ENCODE assay signal across 11 cellular contexts in the genomic region with DNA sequence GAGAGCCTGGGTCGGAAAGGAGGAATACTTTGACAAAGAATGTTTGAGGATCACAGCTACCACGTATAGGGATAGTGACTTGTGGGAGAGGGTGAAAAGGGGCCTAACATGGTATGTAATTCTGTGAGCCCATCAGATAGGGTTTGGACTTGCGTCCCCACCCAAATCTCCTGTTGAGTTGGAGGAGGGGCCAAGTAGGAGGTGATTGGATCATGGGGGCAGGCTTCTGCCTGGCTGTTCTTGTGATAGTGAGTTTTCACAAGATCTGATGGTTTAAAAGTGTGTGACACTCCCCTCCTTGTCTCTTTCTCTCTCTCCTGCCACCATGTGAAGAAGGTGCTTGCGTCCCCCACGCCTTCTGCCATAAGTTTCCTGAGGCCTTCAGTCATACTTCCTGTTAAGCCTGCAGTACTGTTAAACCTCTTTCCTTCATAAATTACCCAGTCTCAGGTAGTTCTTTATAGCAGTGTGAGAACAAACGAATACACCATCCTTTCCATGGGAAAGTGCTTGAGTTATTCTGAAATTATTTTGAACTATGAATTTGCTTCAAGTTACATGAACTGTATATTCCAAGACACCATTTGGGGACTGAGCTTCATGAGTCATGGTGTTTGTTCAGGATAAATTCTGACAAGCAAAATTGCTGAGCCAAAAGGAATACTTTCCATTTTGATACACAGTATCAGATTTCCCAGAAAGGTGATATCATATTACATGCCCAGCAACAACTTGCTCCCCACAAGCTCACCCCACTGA.
DNase-seq lines count a peak whose midpoint lies in the region; ATAC-seq and TF ChIP-seq lines count a peak whose summit lies in the region.
"Had no signal": no experiment of that assay in that cellular context is flagged by ENCODE, and none has a peak within 500 bp of the region (broad histone marks: within the 10 kb centered on the region; RNA-seq: fewer than 3 reads in every experiment).

No MANE protein-coding gene starts in this region.

- no peak overlapping the region for H3K4me3 ChIP-seq in CD4-positive, alpha-beta memory T cell (ENCODE audit: low read length in 2 of 2)
- no peak overlapping the region for H3K4me3 ChIP-seq in HEK293 (ENCODE audit: low read depth, low read length)
- H3K4me3 ChIP-seq in dorsolateral prefrontal cortex = no peak overlapping the region
- H3K4me3 ChIP-seq in MM.1S (ENCODE audit: low read length) = no peak overlapping the region
- H3K4me3 ChIP-seq: gastroesophageal sphincter, suprapubic skin had no signal

- intact Hi-C loops in CD4-positive, alpha-beta memory T cell (cut with micrococcal nuclease) = loop anchor here (5.0 kb wide), 1 partner anchor 37 kb away; no protein-coding TSS in a partner anchor
- intact Hi-C loops in dorsolateral prefrontal cortex (cut with DNase I) = no loop called here

- no peaks in the 10 kb centered on the region for H3F3A ChIP-seq in MM.1S (ENCODE audit: insufficient read depth, low read length)

- H3K36me3 Mint-ChIP-seq in CD4-positive, alpha-beta memory T cell = no peaks in the 10 kb centered on the region
- peaks cover 5% of the 10 kb centered on the region for H3K36me3 Mint-ChIP-seq in activated naive CD8-positive, alpha-beta T cell treated with anti-CD3 and anti-CD28 coated beads, Interleukin-2, amount 10 ng/mL, durations not matched to agents 7 days and 5 days

- H3K4me2 ChIP-seq in MM.1S (ENCODE audit: low read depth, low read length) = no peak overlapping the region

- H3K27ac ChIP-seq in CD4-positive, alpha-beta memory T cell (ENCODE audit: low read depth, low read length) = no peak overlapping the region
- H3K27ac ChIP-seq in HEK293 (ENCODE audit: extremely low read depth, low read depth, low read length) (no peak overlapping the region), dorsolateral prefrontal cortex (no peak overlapping the region), MM.1S (ENCODE audit: low read length) (no peak overlapping the region)
- H3K27ac ChIP-seq: gastroesophageal sphincter, suprapubic skin had no signal

- CTCF ChIA-PET in CD4-positive, alpha-beta memory T cell (lab: Charles Lee; ENCODE audit: partially characterized antibody) = interaction anchor here (1.1 to 1.6 kb wide), 3 partner anchors 11 to 19 kb away, joined by 3 to 5 read pairs (median 3); no protein-coding TSS in a partner anchor
- CTCF ChIA-PET in HEK293 (lab: Yijun Ruan, JAX) = interaction anchor here (0.9 kb wide), 1 partner anchor 346 kb away, joined by 3 read pairs; no protein-coding TSS in a partner anchor

- H3K79me2 ChIP-seq in MM.1S (ENCODE audit: low read length) = no peaks in the 10 kb centered on the region

- TF ChIP-seq CTCF in HEK293 (tag by site-specific recombination; IDR thresholded peaks at IDR 0.05) = no peak
- no peak for TF ChIP-seq CTCF in dorsolateral prefrontal cortex (IDR thresholded peaks at IDR 0.05 in 54 of 56, conservative IDR thresholded peaks at IDR 0.05 in 2 of 56; ENCODE audit: low read depth in 1 of 56, partially characterized antibody in 56 of 56)
- no peak for TF ChIP-seq CTCF in MM.1S (IDR thresholded peaks at IDR 0.05; ENCODE audit: low read length)

- H3K9ac ChIP-seq in MM.1S (ENCODE audit: low read length) = no peak overlapping the region

- H3K27ac Mint-ChIP-seq in CD4-positive, alpha-beta memory T cell = peak overlapping the region in 6 of 7 donors; percentile 2 to 72 (median 20)
- peak overlapping the region; percentile 56 for H3K27ac Mint-ChIP-seq in activated naive CD8-positive, alpha-beta T cell treated with anti-CD3 and anti-CD28 coated beads, Interleukin-2, amount 10 ng/mL, durations not matched to agents 7 days and 5 days

- no peak for DNase-seq in CD4-positive, alpha-beta memory T cell
- DNase-seq in activated naive CD8-positive, alpha-beta T cell treated with anti-CD3 and anti-CD28 coated beads, Interleukin-2, amount 10 ng/mL, durations not matched to agents 7 days and 5 days = no peak
- DNase-seq in iris pigment epithelial cell (ENCODE audit: low read depth) (peak; percentile 80), dorsolateral prefrontal cortex (no peak), MM.1S (no peak), ecto neural progenitor cell (ENCODE audit: low spot score) (no peak)
- DNase-seq: stimulated activated CD4-positive, alpha-beta T cell treated with anti-CD3 and anti-CD28 coated beads, Interleukin-2, amount 100 ng/mL, for 24 hours had no signal

- H2AFZ ChIP-seq in MM.1S (ENCODE audit: low read length) = no peak overlapping the region

- peaks cover 16% of the 10 kb centered on the region for H3K4me1 ChIP-seq in CD4-positive, alpha-beta memory T cell (ENCODE audit: insufficient read depth, low read length)
- H3K4me1 ChIP-seq in HEK293 (ENCODE audit: control insufficient read depth, insufficient read depth, low read length) (no peaks in the 10 kb centered on the region), MM.1S (ENCODE audit: low read length) (peaks cover 10% of the 10 kb centered on the region)
- H3K4me1 ChIP-seq: gastroesophageal sphincter, suprapubic skin had no signal

- no peaks in the 10 kb centered on the region for H3K27me3 ChIP-seq in CD4-positive, alpha-beta memory T cell (ENCODE audit: insufficient read depth, low read length)
- no peaks in the 10 kb centered on the region for H3K27me3 ChIP-seq in dorsolateral prefrontal cortex
- H3K27me3 ChIP-seq in MM.1S (replicated peaks; ENCODE audit: insufficient read depth, low read length) = no peaks in the 10 kb centered on the region
- H3K27me3 ChIP-seq: gastroesophageal sphincter, suprapubic skin had no signal

- peaks cover 19 to 51% (median 39%) of the 10 kb centered on the region in 4 donors for H3K4me1 Mint-ChIP-seq in CD4-positive, alpha-beta memory T cell
- peaks cover 20% of the 10 kb centered on the region for H3K4me1 Mint-ChIP-seq in activated naive CD8-positive, alpha-beta T cell treated with anti-CD3 and anti-CD28 coated beads, Interleukin-2, amount 10 ng/mL, durations not matched to agents 7 days and 5 days

- no peaks in the 10 kb centered on the region for H4K20me1 ChIP-seq in MM.1S (ENCODE audit: insufficient read depth, low read length)

- ATAC-seq in activated naive CD8-positive, alpha-beta T cell treated with anti-CD3 and anti-CD28 coated beads, Interleukin-2, amount 10 ng/mL, durations not matched to agents 7 days and 5 days (ENCODE audit: low read depth) = no peak
- ATAC-seq in GM18868 (IDR thresholded peaks at IDR 0.05; ENCODE audit: unreplicated experiment) = no peak
- ATAC-seq: gastroesophageal sphincter had no signal

- peaks cover 2% of the 10 kb centered on the region in 2 donors for H3K27me3 Mint-ChIP-seq in CD4-positive, alpha-beta memory T cell
- H3K27me3 Mint-ChIP-seq in activated naive CD8-positive, alpha-beta T cell treated with anti-CD3 and anti-CD28 coated beads, Interleukin-2, amount 10 ng/mL, durations not matched to agents 7 days and 5 days = no peaks in the 10 kb centered on the region

- peak overlapping the region in 1 of 8 donors; percentile 5 for H3K4me3 Mint-ChIP-seq in CD4-positive, alpha-beta memory T cell
- no peak overlapping the region for H3K4me3 Mint-ChIP-seq in activated naive CD8-positive, alpha-beta T cell treated with anti-CD3 and anti-CD28 coated beads, Interleukin-2, amount 10 ng/mL, durations not matched to agents 7 days and 5 days

- H3K9me3 Mint-ChIP-seq in CD4-positive, alpha-beta memory T cell = peaks cover 0 to 2% (median 0%) of the 10 kb centered on the region in 8 donors
- no peaks in the 10 kb centered on the region for H3K9me3 Mint-ChIP-seq in activated naive CD8-positive, alpha-beta T cell treated with anti-CD3 and anti-CD28 coated beads, Interleukin-2, amount 10 ng/mL, durations not matched to agents 7 days and 5 days

- H3K9me3 ChIP-seq in CD4-positive, alpha-beta memory T cell (ENCODE audit: control insufficient read depth in 1 of 2, low read length in 2 of 2) = no peaks in the 10 kb centered on the region
- H3K9me3 ChIP-seq in HEK293 (ENCODE audit: control insufficient read depth, insufficient read depth, low read depth, low read length) = no peaks in the 10 kb centered on the region
- H3K9me3 ChIP-seq in MM.1S (replicated peaks; ENCODE audit: insufficient read depth, low read length) = no peaks in the 10 kb centered on the region
- H3K9me3 ChIP-seq: gastroesophageal sphincter, suprapubic skin had no signal

- POLR2A ChIA-PET in CD4-positive, alpha-beta memory T cell (lab: Charles Lee; ENCODE audit: partially characterized antibody) = interaction anchor here (1.1 to 1.5 kb wide), 3 partner anchors 41 to 69 kb away, joined by 3 to 6 read pairs (median 3); a partner anchor contains a TSS
- POLR2A ChIA-PET in HEK293 (lab: Yijun Ruan, JAX) = no interaction called here
- POLR2A ChIA-PET in activated naive CD8-positive, alpha-beta T cell treated with anti-CD3 and anti-CD28 coated beads, Interleukin-2, amount 10 ng/mL, durations not matched to agents 7 days and 5 days (lab: Charles Lee) = interaction anchor here (1.1 to 2.0 kb wide), 2 partner anchors 32 to 69 kb away, joined by 3 to 5 read pairs; a partner anchor contains a TSS

- no peaks in the 10 kb centered on the region for H3K9me2 ChIP-seq in MM.1S (replicated peaks; ENCODE audit: insufficient read depth, low read length)

- no peaks in the 10 kb centered on the region for H3K36me3 ChIP-seq in CD4-positive, alpha-beta memory T cell (ENCODE audit: insufficient read depth, low read length)
- H3K36me3 ChIP-seq in HEK293 (ENCODE audit: control insufficient read depth in 2 of 2, insufficient read depth in 1 of 2, low read length in 2 of 2) (no peaks in the 10 kb centered on the region), MM.1S (replicated peaks; ENCODE audit: insufficient read depth, low read length) (no peaks in the 10 kb centered on the region)
- H3K36me3 ChIP-seq: gastroesophageal sphincter, suprapubic skin had no signal

TF ChIP-seq in HEK293, 187 proteins besides CTCF, POLR2A, EP300 and RAD21 (continues in another document):
- TF ChIP-seq ZNF211 (tag by site-specific recombination; IDR thresholded peaks at IDR 0.05; ENCODE audit: low read depth) = no peak
- TF ChIP-seq ZNF426 (tag by site-specific recombination; IDR thresholded peaks at IDR 0.05) = no peak
- TF ChIP-seq, protein P1, sequence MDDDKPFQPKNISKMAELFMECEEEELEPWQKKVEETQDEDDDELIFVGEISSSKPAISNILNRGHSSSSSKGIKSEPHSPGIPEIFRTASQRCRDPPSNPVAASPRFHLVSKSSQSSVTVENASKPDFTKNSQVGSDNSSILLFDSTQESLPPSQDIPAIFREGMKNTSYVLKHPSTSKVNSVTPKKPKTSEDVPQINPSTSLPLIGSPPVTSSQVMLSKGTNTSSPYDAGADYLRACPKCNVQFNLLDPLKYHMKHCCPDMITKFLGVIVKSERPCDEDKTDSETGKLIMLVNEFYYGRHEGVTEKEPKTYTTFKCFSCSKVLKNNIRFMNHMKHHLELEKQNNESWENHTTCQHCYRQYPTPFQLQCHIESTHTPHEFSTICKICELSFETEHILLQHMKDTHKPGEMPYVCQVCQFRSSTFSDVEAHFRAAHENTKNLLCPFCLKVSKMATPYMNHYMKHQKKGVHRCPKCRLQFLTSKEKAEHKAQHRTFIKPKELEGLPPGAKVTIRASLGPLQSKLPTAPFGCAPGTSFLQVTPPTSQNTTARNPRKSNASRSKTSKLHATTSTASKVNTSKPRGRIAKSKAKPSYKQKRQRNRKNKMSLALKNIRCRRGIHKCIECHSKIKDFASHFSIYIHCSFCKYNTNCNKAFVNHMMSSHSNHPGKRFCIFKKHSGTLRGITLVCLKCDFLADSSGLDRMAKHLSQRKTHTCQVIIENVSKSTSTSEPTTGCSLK (tag by site-specific recombination; IDR thresholded peaks at IDR 0.05) = no peak
